8 cellular contexts compared by ENCODE assay signal in genomic region chr2:27723372-27724144, GRCh38. TPM values are rescaled to one million over a fixed set of nuclear protein-coding genes. Genes with fewer than 3 reads are reported as not detected.
A peak's percentile ranks its signal among the peaks of the same experiment; 100 is the strongest.
DNase-seq lines count a peak whose midpoint lies in the region; ATAC-seq and TF ChIP-seq lines count a peak whose summit lies in the region.

No MANE protein-coding gene starts in this region.

- H3K9me3 ChIP-seq in ascending aorta (no peaks in the 10 kb centered on the region), right atrium auricular region (no peaks in the 10 kb centered on the region), prostate gland (no peaks in the 10 kb centered on the region)

- no peaks in the 10 kb centered on the region for H3K36me3 ChIP-seq in GM06990 (ENCODE audit: control insufficient read depth, insufficient read depth, low read length)
- no peaks in the 10 kb centered on the region for H3K36me3 ChIP-seq in ascending aorta
- H3K36me3 ChIP-seq in right atrium auricular region = no peaks in the 10 kb centered on the region
- H3K36me3 ChIP-seq in prostate gland = no peaks in the 10 kb centered on the region

- no peaks in the 10 kb centered on the region for H3K27me3 ChIP-seq in GM06990 (replicated peaks; ENCODE audit: control insufficient read depth, insufficient read depth, low read length)
- no peaks in the 10 kb centered on the region for H3K27me3 ChIP-seq in ascending aorta
- no peaks in the 10 kb centered on the region for H3K27me3 ChIP-seq in right atrium auricular region
- no peaks in the 10 kb centered on the region for H3K27me3 ChIP-seq in prostate gland (replicated peaks; ENCODE audit: insufficient read depth)

- TF ChIP-seq CTCF in AG09319 (IDR thresholded peaks at IDR 0.05; ENCODE audit: low read depth, low read length) (peak; percentile 91), GM06990 (IDR thresholded peaks at IDR 0.05; ENCODE audit: insufficient read depth, low read length, poor library complexity, severe bottlenecking) (peak; percentile 76), ascending aorta (IDR thresholded peaks at IDR 0.05) (peak; percentile 84 to 97 (median 90)), right atrium auricular region (IDR thresholded peaks at IDR 0.05) (peak; percentile 88 to 91), prostate gland (IDR thresholded peaks at IDR 0.05) (peak; percentile 55 to 91 (median 74))

- H3K27ac ChIP-seq in ascending aorta = peak overlapping the region; percentile 87 to 95
- peak overlapping the region; percentile 75 to 88 for H3K27ac ChIP-seq in right atrium auricular region
- peak overlapping the region; percentile 70 to 72 for H3K27ac ChIP-seq in prostate gland

- 31% methylated on average over 11 of the region's 11 CpGs for WGBS in prostate gland

- intact Hi-C loops in ascending aorta (cut with DNase I) = loop anchor here (5.0 kb wide), 4 partner anchors 99 to 674 kb away; partner anchors contain the start of genes BABAM2 and RBKS
- intact Hi-C loops in prostate gland (cut with DNase I) = loop anchor here (5.0 kb wide), 2 partner anchors 49 to 674 kb away; partner anchors contain the start of gene MRPL33

- H3K4me1 ChIP-seq in ascending aorta (peaks cover 24 to 45% of the 10 kb centered on the region in 2 donors), right atrium auricular region (peaks cover 0 to 53% of the 10 kb centered on the region in 2 donors), prostate gland (replicated peaks) (no peaks in the 10 kb centered on the region)

- H3K4me3 ChIP-seq in GM06990 (replicated peaks; ENCODE audit: low read depth, low read length) (no peak overlapping the region), ascending aorta (no peak overlapping the region), right atrium auricular region (no peak overlapping the region), prostate gland (no peak overlapping the region)

- DNase-seq in AG09319 (ENCODE audit: extremely low read depth, low read depth) (no peak), GM06990 (ENCODE audit: extremely low read depth, insufficient read length) (no peak), NCI-H345 (lab: John Stamatoyannopoulos, UW) (peak; percentile 62), ascending aorta (ENCODE audit: low spot score in 2 of 2) (peak in 1 of 2 donors; percentile 90), right atrium auricular region (ENCODE audit: low spot score) (peak; percentile 84), prostate gland (ENCODE audit: low spot score) (peak; percentile 73)

- no peak for ATAC-seq in GM18909 (IDR thresholded peaks at IDR 0.05; ENCODE audit: poor library complexity, unreplicated experiment)
- ATAC-seq in GM18858 (IDR thresholded peaks at IDR 0.05; ENCODE audit: unreplicated experiment) = no peak

- TF ChIP-seq POLR2A in prostate gland (IDR thresholded peaks at IDR 0.05) = no peak

RNA-seq across cellular contexts. Expression of gene MRPL33, which starts 48.0 kb away (rescaled TPM):
- total RNA-seq in ascending aorta (3.4 TPM), right atrium auricular region (100 to 1,000 TPM; 270 to 370 TPM), prostate gland (100 to 1,000 TPM; 140 to 186 TPM)

RNA-seq across cellular contexts. Expression of gene SLC4A1AP, which starts 59.9 kb away (rescaled TPM):
- total RNA-seq in ascending aorta (26.8 TPM), right atrium auricular region (10 to 100 TPM; 18.0 to 18.2 TPM), prostate gland (10 to 100 TPM; 19.8 to 37.9 TPM)

Comparison
In these comparisons a context has a peak if more than half of its experiments do, and no peak if none do; other contexts are left out.
1. DNase-seq: peak in NCI-H345 (single experiment), right atrium auricular region (single experiment) and prostate gland (single experiment); none in AG09319 (single experiment) and GM06990 (single experiment).
2. RNA of gene MRPL33, which starts 48.0 kb away (total RNA-seq): 270 to 370 TPM in right atrium auricular region and 140 to 186 TPM in prostate gland; 3.4 TPM in ascending aorta (single experiment); every median in the first group is over 10 times any median in the second.
3. Peak in every context shown above with its lines, with median percentiles within 50 percentile points of each other: CTCF ChIP-seq and H3K27ac ChIP-seq.